Comparison of ENCODE assay signal across 3 cellular contexts in the genomic region with DNA sequence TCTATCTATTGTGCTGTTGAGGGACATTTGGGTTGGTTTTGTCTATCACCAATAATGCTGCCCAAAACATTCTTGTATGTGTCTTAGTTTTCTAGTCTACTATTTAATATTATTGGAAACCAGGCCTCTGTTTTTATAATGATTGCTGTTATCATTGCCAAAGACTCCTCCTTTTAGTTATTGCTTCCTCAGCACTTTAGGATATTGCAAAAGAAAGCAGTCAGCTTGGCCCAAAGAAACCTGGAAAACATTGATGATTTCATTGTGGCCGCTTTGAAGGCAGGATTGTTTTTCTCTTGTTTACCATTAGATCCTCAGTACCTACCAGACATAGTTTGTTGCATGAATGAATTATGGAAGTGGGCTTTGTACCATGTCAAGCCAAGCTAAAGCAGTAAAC.
TF ChIP-seq lines count a peak whose summit lies in the region.

No MANE protein-coding gene starts in this region.

TF ChIP-seq in IMR-90, 13 proteins besides CTCF, POLR2A, EP300 and RAD21:
- TF ChIP-seq NFE2L2 (IDR thresholded peaks at IDR 0.05; ENCODE audit: low read depth, low read length) = no peak
- TF ChIP-seq RCOR1 (IDR thresholded peaks at IDR 0.05; ENCODE audit: insufficient replicate concordance, low read length) = no peak
- no peak for TF ChIP-seq FOS (IDR thresholded peaks at IDR 0.05; ENCODE audit: low read depth, low read length)
- no peak for TF ChIP-seq MXI1 (IDR thresholded peaks at IDR 0.05; ENCODE audit: borderline replicate concordance, low read depth, low read length)
- TF ChIP-seq MAFK (IDR thresholded peaks at IDR 0.05; ENCODE audit: low read depth, low read length) = peak; percentile 82
- no peak for TF ChIP-seq BHLHE40 (IDR thresholded peaks at IDR 0.05; ENCODE audit: low read depth, low read length)

TF ChIP-seq in K562, 482 proteins besides CTCF, POLR2A, EP300 and RAD21:
- TF ChIP-seq STAT5A (IDR thresholded peaks at IDR 0.05; ENCODE audit: borderline replicate concordance, low read length) (no peak), SMARCC2 (IDR thresholded peaks at IDR 0.05; ENCODE audit: low read depth) (no peak), ZNF23 (CRISPR knock-in tag; IDR thresholded peaks at IDR 0.05) (no peak), ZNF785 (CRISPR knock-in tag; IDR thresholded peaks at IDR 0.05) (no peak), ZNF57 (CRISPR knock-in tag; IDR thresholded peaks at IDR 0.05) (no peak), C11orf30 (IDR thresholded peaks at IDR 0.05; ENCODE audit: low read depth) (peak; percentile 44; the same call in 1 of the 2 replicates), MAFF (IDR thresholded peaks at IDR 0.05; ENCODE audit: low read length) (peak; percentile 67), ZNF316 (IDR thresholded peaks at IDR 0.05) (peak; percentile 60; the same call in 1 of the 2 replicates), MAFK (IDR thresholded peaks at IDR 0.05; ENCODE audit: low read length) (peak; percentile 34; the same call in 1 of the 2 replicates), PHB (CRISPR knock-in tag; IDR thresholded peaks at IDR 0.05) (no peak), MAFG (tag; conservative IDR thresholded peaks at IDR 0.05) (peak; percentile 67)
- TF ChIP-seq, protein P1, sequence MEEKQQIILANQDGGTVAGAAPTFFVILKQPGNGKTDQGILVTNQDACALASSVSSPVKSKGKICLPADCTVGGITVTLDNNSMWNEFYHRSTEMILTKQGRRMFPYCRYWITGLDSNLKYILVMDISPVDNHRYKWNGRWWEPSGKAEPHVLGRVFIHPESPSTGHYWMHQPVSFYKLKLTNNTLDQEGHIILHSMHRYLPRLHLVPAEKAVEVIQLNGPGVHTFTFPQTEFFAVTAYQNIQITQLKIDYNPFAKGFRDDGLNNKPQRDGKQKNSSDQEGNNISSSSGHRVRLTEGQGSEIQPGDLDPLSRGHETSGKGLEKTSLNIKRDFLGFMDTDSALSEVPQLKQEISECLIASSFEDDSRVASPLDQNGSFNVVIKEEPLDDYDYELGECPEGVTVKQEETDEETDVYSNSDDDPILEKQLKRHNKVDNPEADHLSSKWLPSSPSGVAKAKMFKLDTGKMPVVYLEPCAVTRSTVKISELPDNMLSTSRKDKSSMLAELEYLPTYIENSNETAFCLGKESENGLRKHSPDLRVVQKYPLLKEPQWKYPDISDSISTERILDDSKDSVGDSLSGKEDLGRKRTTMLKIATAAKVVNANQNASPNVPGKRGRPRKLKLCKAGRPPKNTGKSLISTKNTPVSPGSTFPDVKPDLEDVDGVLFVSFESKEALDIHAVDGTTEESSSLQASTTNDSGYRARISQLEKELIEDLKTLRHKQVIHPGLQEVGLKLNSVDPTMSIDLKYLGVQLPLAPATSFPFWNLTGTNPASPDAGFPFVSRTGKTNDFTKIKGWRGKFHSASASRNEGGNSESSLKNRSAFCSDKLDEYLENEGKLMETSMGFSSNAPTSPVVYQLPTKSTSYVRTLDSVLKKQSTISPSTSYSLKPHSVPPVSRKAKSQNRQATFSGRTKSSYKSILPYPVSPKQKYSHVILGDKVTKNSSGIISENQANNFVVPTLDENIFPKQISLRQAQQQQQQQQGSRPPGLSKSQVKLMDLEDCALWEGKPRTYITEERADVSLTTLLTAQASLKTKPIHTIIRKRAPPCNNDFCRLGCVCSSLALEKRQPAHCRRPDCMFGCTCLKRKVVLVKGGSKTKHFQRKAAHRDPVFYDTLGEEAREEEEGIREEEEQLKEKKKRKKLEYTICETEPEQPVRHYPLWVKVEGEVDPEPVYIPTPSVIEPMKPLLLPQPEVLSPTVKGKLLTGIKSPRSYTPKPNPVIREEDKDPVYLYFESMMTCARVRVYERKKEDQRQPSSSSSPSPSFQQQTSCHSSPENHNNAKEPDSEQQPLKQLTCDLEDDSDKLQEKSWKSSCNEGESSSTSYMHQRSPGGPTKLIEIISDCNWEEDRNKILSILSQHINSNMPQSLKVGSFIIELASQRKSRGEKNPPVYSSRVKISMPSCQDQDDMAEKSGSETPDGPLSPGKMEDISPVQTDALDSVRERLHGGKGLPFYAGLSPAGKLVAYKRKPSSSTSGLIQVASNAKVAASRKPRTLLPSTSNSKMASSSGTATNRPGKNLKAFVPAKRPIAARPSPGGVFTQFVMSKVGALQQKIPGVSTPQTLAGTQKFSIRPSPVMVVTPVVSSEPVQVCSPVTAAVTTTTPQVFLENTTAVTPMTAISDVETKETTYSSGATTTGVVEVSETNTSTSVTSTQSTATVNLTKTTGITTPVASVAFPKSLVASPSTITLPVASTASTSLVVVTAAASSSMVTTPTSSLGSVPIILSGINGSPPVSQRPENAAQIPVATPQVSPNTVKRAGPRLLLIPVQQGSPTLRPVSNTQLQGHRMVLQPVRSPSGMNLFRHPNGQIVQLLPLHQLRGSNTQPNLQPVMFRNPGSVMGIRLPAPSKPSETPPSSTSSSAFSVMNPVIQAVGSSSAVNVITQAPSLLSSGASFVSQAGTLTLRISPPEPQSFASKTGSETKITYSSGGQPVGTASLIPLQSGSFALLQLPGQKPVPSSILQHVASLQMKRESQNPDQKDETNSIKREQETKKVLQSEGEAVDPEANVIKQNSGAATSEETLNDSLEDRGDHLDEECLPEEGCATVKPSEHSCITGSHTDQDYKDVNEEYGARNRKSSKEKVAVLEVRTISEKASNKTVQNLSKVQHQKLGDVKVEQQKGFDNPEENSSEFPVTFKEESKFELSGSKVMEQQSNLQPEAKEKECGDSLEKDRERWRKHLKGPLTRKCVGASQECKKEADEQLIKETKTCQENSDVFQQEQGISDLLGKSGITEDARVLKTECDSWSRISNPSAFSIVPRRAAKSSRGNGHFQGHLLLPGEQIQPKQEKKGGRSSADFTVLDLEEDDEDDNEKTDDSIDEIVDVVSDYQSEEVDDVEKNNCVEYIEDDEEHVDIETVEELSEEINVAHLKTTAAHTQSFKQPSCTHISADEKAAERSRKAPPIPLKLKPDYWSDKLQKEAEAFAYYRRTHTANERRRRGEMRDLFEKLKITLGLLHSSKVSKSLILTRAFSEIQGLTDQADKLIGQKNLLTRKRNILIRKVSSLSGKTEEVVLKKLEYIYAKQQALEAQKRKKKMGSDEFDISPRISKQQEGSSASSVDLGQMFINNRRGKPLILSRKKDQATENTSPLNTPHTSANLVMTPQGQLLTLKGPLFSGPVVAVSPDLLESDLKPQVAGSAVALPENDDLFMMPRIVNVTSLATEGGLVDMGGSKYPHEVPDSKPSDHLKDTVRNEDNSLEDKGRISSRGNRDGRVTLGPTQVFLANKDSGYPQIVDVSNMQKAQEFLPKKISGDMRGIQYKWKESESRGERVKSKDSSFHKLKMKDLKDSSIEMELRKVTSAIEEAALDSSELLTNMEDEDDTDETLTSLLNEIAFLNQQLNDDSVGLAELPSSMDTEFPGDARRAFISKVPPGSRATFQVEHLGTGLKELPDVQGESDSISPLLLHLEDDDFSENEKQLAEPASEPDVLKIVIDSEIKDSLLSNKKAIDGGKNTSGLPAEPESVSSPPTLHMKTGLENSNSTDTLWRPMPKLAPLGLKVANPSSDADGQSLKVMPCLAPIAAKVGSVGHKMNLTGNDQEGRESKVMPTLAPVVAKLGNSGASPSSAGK (IDR thresholded peaks at IDR 0.05) = no peak

TF ChIP-seq in liver, 16 proteins besides CTCF, POLR2A, EP300 and RAD21:
- TF ChIP-seq, protein P2, sequence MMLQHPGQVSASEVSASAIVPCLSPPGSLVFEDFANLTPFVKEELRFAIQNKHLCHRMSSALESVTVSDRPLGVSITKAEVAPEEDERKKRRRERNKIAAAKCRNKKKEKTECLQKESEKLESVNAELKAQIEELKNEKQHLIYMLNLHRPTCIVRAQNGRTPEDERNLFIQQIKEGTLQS (IDR thresholded peaks at IDR 0.05) = peak; percentile 30
- TF ChIP-seq RXRA (IDR thresholded peaks at IDR 0.05) (no peak), EGR1 (IDR thresholded peaks at IDR 0.05; ENCODE audit: low read depth in 2 of 2) (no peak), HNF4A (conservative IDR thresholded peaks at IDR 0.05) (peak in 1 of 2 donors; percentile 22)
- TF ChIP-seq, protein P3, sequence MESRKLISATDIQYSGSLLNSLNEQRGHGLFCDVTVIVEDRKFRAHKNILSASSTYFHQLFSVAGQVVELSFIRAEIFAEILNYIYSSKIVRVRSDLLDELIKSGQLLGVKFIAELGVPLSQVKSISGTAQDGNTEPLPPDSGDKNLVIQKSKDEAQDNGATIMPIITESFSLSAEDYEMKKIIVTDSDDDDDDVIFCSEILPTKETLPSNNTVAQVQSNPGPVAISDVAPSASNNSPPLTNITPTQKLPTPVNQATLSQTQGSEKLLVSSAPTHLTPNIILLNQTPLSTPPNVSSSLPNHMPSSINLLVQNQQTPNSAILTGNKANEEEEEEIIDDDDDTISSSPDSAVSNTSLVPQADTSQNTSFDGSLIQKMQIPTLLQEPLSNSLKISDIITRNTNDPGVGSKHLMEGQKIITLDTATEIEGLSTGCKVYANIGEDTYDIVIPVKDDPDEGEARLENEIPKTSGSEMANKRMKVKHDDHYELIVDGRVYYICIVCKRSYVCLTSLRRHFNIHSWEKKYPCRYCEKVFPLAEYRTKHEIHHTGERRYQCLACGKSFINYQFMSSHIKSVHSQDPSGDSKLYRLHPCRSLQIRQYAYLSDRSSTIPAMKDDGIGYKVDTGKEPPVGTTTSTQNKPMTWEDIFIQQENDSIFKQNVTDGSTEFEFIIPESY (IDR thresholded peaks at IDR 0.05) = no peak
